Comparison of ENCODE assay signal across 8 cellular contexts in the genomic region with DNA sequence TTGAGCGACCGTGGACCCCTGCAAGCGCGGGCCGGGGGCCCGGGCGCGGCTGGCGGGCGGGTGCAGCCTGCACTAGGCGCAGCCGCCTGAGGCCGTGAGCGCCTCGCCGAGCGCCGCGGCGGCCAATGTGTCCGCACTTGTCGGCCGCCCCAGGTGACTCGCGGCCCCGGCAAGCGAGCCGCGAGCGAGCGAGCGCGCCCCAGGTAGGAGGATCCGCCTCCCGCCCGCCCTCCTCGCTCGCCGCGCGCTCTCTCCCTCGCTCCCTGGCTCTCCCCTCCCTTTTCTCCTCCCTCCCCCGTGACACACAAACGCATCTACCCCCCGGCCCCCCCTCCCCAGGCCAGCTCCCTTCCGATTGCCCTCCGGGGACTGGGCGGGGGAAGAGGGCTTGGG. TPM values are rescaled to one million over a fixed set of nuclear protein-coding genes. Genes with fewer than 3 reads are reported as not detected.
DNase-seq lines count a peak whose midpoint lies in the region; ATAC-seq and TF ChIP-seq lines count a peak whose summit lies in the region.

A gene (minus strand): TSS at position 160 of the 393 bp plus-strand sequence. CDS start 408 bp downstream, outside the sequence.

- peaks cover 25 to 26% of the 10 kb centered on the region in 2 donors for H3K27me3 Mint-ChIP-seq in CD4-positive, alpha-beta memory T cell

- H3K27me3 ChIP-seq in CD4-positive, alpha-beta memory T cell (ENCODE audit: insufficient read depth, low read length): peaks cover 23% of the 10 kb centered on the region

- H3K4me1 ChIP-seq in CD4-positive, alpha-beta memory T cell (ENCODE audit: insufficient read depth, low read length): peaks cover 20% of the 10 kb centered on the region

- intact Hi-C loops in CD4-positive, alpha-beta memory T cell (cut with micrococcal nuclease): no loop called here

- peak within 1 kb of the TSS in 7 of 8 donors; percentile 54 to 70 (median 64) for H3K4me3 Mint-ChIP-seq in CD4-positive, alpha-beta memory T cell

- TF ChIP-seq EP300 in Ishikawa (IDR thresholded peaks at IDR 0.05; ENCODE audit: borderline replicate concordance): no peak

- POLR2A ChIA-PET in CD4-positive, alpha-beta memory T cell (lab: Charles Lee; ENCODE audit: partially characterized antibody): no interaction called here

- no peaks in the 10 kb centered on the region for H3K36me3 ChIP-seq in CD4-positive, alpha-beta memory T cell (ENCODE audit: insufficient read depth, low read length)

- ATAC-seq in HG02852 (IDR thresholded peaks at IDR 0.05; ENCODE audit: unreplicated experiment) (no peak), GM21576 (IDR thresholded peaks at IDR 0.05; ENCODE audit: unreplicated experiment) (no peak)

- no peaks in the 10 kb centered on the region for H3K9me3 ChIP-seq in CD4-positive, alpha-beta memory T cell (ENCODE audit: control insufficient read depth in 1 of 2, low read length in 2 of 2)

- CTCF ChIA-PET in CD4-positive, alpha-beta memory T cell (lab: Charles Lee; ENCODE audit: partially characterized antibody): no interaction called here

- TF ChIP-seq RAD21 in Ishikawa (IDR thresholded peaks at IDR 0.05; ENCODE audit: low read depth): no peak

- H3K27ac Mint-ChIP-seq in CD4-positive, alpha-beta memory T cell: peak within 1 kb of the TSS in 2 of 7 donors; percentile 4 to 30

- H3K9me3 Mint-ChIP-seq in CD4-positive, alpha-beta memory T cell: no peaks in the 10 kb centered on the region

- peak in 3 of 5 donors; percentile 15 to 67 (median 16) for DNase-seq in CD4-positive, alpha-beta memory T cell
- DNase-seq in astrocyte of the spinal cord (ENCODE audit: low read depth, low spot score) (no peak), mucosa of gallbladder (ENCODE audit: low spot score) (peak; percentile 58), HCEC 1CT (no peak), inferior parietal cortex (ENCODE audit: extremely low spot score) (no peak)

- TF ChIP-seq CTCF in astrocyte of the spinal cord (IDR thresholded peaks at IDR 0.05; ENCODE audit: low read depth, low read length): no peak

- in situ Hi-C loops in astrocyte of the spinal cord (cut with HindIII; ENCODE audit: low sequenced_read_pairs): no loop called here

- H3K36me3 Mint-ChIP-seq in CD4-positive, alpha-beta memory T cell: no peaks in the 10 kb centered on the region

- no peak within 1 kb of the TSS for H3K27ac ChIP-seq in CD4-positive, alpha-beta memory T cell (ENCODE audit: low read depth, low read length)

- peaks cover 2 to 25% (median 7%) of the 10 kb centered on the region in 4 donors for H3K4me1 Mint-ChIP-seq in CD4-positive, alpha-beta memory T cell

- no peak within 1 kb of the TSS for H3K4me3 ChIP-seq in CD4-positive, alpha-beta memory T cell (ENCODE audit: low read length in 2 of 2)
- H3K4me3 ChIP-seq in astrocyte of the spinal cord (ENCODE audit: low read depth, low read length): peak within 1 kb of the TSS; percentile 27

TF ChIP-seq in Ishikawa, 13 proteins besides CTCF, POLR2A, EP300 and RAD21:
- TF ChIP-seq ZBTB7A (IDR thresholded peaks at IDR 0.05; ENCODE audit: low read depth) (0 out of 2 replicates have a peak, but pooled peaks have one; percentile 13), YY1 (IDR thresholded peaks at IDR 0.05; ENCODE audit: low read depth) (no peak), TEAD4 (IDR thresholded peaks at IDR 0.05) (no peak), NFIC (IDR thresholded peaks at IDR 0.05) (no peak), CREB1 (IDR thresholded peaks at IDR 0.05; ENCODE audit: low read depth) (no peak), TCF12 (IDR thresholded peaks at IDR 0.05; ENCODE audit: low read depth) (no peak), CEBPB (IDR thresholded peaks at IDR 0.05) (no peak), TAF1 (IDR thresholded peaks at IDR 0.05; ENCODE audit: low read depth) (no peak)
- TF ChIP-seq, protein P1, sequence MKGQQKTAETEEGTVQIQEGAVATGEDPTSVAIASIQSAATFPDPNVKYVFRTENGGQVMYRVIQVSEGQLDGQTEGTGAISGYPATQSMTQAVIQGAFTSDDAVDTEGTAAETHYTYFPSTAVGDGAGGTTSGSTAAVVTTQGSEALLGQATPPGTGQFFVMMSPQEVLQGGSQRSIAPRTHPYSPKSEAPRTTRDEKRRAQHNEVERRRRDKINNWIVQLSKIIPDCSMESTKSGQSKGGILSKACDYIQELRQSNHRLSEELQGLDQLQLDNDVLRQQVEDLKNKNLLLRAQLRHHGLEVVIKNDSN (IDR thresholded peaks at IDR 0.05): no peak; the same call in 1 of the 2 replicates
- TF ChIP-seq, protein P2, sequence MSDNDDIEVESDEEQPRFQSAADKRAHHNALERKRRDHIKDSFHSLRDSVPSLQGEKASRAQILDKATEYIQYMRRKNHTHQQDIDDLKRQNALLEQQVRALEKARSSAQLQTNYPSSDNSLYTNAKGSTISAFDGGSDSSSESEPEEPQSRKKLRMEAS (IDR thresholded peaks at IDR 0.05): peak; percentile 33; the same call in 1 of the 2 replicates

RNA-seq across cellular contexts. Expression of the gene that starts here (rescaled TPM):
- total RNA-seq in CD4-positive, alpha-beta memory T cell: not detected
- polyA plus RNA-seq in CD4-positive, alpha-beta memory T cell: not detected
- total RNA-seq in mucosa of gallbladder: 22.1 TPM

Comparison
In these comparisons a context has a peak if more than half of its experiments do, and no peak if none do; other contexts are left out.
1. RNA of the gene that starts here (total RNA-seq): 22.1 TPM in mucosa of gallbladder (single experiment); not detected in CD4-positive, alpha-beta memory T cell; every median in the first group is over 10 times any median in the second.
2. Peak in DNase-seq in CD4-positive, alpha-beta memory T cell; RNA of the gene not detected or under 1 TPM.